8 cellular contexts compared by ENCODE assay signal in the genomic region with DNA sequence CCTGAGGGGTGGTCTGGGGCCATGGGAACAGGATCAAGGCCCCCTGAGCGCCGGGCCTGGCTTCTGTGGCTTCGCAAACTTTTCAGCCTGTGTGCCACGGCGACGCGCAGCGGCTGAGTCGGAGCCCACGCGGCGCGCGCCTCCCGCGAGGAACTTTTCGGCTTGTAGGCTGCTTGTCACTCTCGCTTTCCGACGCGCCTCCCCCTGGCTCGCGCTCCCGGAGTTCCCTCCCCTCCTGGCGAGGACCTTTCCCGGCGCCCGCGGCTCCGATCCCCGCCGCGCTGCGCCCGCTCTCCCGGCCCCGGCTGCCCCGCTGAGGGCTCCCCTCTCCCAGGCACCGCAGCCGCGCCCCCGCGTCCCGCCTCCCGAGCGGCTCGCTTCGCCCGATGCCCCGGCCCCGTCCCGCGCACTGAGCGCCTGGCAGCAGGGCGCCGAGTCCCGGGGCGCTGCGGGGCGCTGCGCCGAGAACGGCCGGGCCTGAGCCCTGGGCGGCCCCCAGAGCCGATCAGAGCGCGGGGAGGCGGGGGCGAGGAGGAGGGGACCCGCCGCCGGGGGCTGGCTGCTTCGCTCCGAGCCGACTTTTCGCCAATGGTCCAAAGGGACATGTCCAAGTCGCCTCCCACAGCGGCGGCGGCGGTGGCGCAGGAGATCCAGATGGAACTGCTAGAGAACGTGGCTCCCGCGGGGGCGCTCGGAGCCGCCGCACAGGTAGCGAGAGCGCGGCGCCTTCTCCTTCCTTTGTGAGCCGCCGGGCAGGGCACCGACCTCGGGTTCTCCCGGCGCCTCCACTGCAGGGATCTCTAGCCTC. TPM values are rescaled to one million over a fixed set of nuclear protein-coding genes. Genes with fewer than 3 reads are reported as not detected.
DNase-seq lines count a peak whose midpoint lies in the region; ATAC-seq and TF ChIP-seq lines count a peak whose summit lies in the region.
"Had no signal": no experiment of that assay in that cellular context is flagged by ENCODE, and none has a peak within 500 bp of the region (broad histone marks: within the 10 kb centered on the region; RNA-seq: fewer than 3 reads in every experiment).

A gene (plus strand): TSS at position 276 of the 808 bp plus-strand sequence.

- intact Hi-C loops in CD4-positive, alpha-beta T cell (cut with DNase I, micrococcal nuclease), result no loop called here

- H3K4me2 ChIP-seq in GM23338, result peak within 1 kb of the TSS; percentile 99
- peak within 1 kb of the TSS; percentile 67 for H3K4me2 ChIP-seq in neural cell (ENCODE audit: low read length)

- peaks cover 19% of the 10 kb centered on the region for H3K27me3 Mint-ChIP-seq in GM23338 (ENCODE audit: insufficient read depth, low read depth, poor library complexity)
- H3K27me3 Mint-ChIP-seq in CD4-positive, alpha-beta T cell, result peaks cover 49% of the 10 kb centered on the region

- no peaks in the 10 kb centered on the region; the same call in 1 of the 2 replicates for H4K20me1 ChIP-seq in GM23338 (replicated peaks; ENCODE audit: insufficient read depth)
- no peaks in the 10 kb centered on the region for H4K20me1 ChIP-seq in neural cell (ENCODE audit: insufficient read depth)

- H3K36me3 ChIP-seq in GM23338 (ENCODE audit: insufficient read depth) (no peaks in the 10 kb centered on the region; the same call in 1 of the 2 replicates), neural cell (ENCODE audit: insufficient read depth, low read length) (no peaks in the 10 kb centered on the region)

- H3K79me2 ChIP-seq in GM23338 (replicated peaks; ENCODE audit: insufficient read depth) (peaks cover 5% of the 10 kb centered on the region), neural cell (replicated peaks; ENCODE audit: insufficient read depth, low read length) (no peaks in the 10 kb centered on the region)

- POLR2A ChIA-PET in CD4-positive, alpha-beta T cell (lab: Charles Lee), result no interaction called here

- H3K27me3 ChIP-seq in GM23338 (ENCODE audit: insufficient read depth), result peaks cover 32% of the 10 kb centered on the region
- peaks cover 15% of the 10 kb centered on the region for H3K27me3 ChIP-seq in neural cell (ENCODE audit: insufficient read depth, low read depth, low read length)
- H3K27me3 ChIP-seq in CD4-positive, alpha-beta T cell (ENCODE audit: control insufficient read depth, insufficient read depth, low read length), result peaks cover 31% of the 10 kb centered on the region

- no peaks in the 10 kb centered on the region for H3K36me3 Mint-ChIP-seq in GM23338 (ENCODE audit: low read depth)
- no peaks in the 10 kb centered on the region for H3K36me3 Mint-ChIP-seq in CD4-positive, alpha-beta T cell (ENCODE audit: low read depth)

- peaks cover 45% of the 10 kb centered on the region for H3K4me1 Mint-ChIP-seq in GM23338
- no peaks in the 10 kb centered on the region for H3K4me1 Mint-ChIP-seq in CD4-positive, alpha-beta T cell (ENCODE audit: low read depth)

- H3K4me3 ChIP-seq in GM23338, result peak within 1 kb of the TSS; percentile 87
- peak within 1 kb of the TSS; percentile 42 to 52 for H3K4me3 ChIP-seq in foreskin fibroblast (ENCODE audit: low read depth in 1 of 2, low read length in 2 of 2)
- peak within 1 kb of the TSS; percentile 88 for H3K4me3 ChIP-seq in neural cell (ENCODE audit: low read length)

- H3K4me3 Mint-ChIP-seq in GM23338, result peak within 1 kb of the TSS; percentile 82
- no peak within 1 kb of the TSS for H3K4me3 Mint-ChIP-seq in CD4-positive, alpha-beta T cell

- no peak within 1 kb of the TSS for H3K27ac Mint-ChIP-seq in GM23338
- H3K27ac Mint-ChIP-seq in CD4-positive, alpha-beta T cell, result no peak within 1 kb of the TSS

- H2AFZ ChIP-seq in GM23338, result peak within 1 kb of the TSS; percentile 96
- peak within 1 kb of the TSS; percentile 86 for H2AFZ ChIP-seq in neural cell (ENCODE audit: low read depth, low read length)

- CTCF ChIA-PET in CD4-positive, alpha-beta T cell (lab: Charles Lee), result no interaction called here

- no peak for TF ChIP-seq CTCF in GM23338 (conservative IDR thresholded peaks at IDR 0.05; ENCODE audit: low read depth in 2 of 2)
- no peak for TF ChIP-seq CTCF in foreskin fibroblast (IDR thresholded peaks at IDR 0.05; ENCODE audit: low read depth, low read length)
- peak; percentile 42 for TF ChIP-seq CTCF in neural cell (IDR thresholded peaks at IDR 0.05; ENCODE audit: poor library complexity, severe bottlenecking)
- no peak for TF ChIP-seq CTCF in CD4-positive, alpha-beta T cell (IDR thresholded peaks at IDR 0.05)

- H3K9ac ChIP-seq in neural cell (ENCODE audit: low read length), result peak within 1 kb of the TSS; percentile 85

- no peaks in the 10 kb centered on the region for H3K9me2 ChIP-seq in GM23338 (ENCODE audit: insufficient read depth)
- no peaks in the 10 kb centered on the region for H3K9me2 ChIP-seq in neural cell (ENCODE audit: insufficient read depth, low read length)

- no peaks in the 10 kb centered on the region for H3K9me3 ChIP-seq in neural cell (ENCODE audit: low read length)
- H3K9me3 ChIP-seq in CD4-positive, alpha-beta T cell (ENCODE audit: control insufficient read depth, low read length), result no peaks in the 10 kb centered on the region

- ATAC-seq in GM23338 (peak; percentile 78), HG03025 (IDR thresholded peaks at IDR 0.05; ENCODE audit: low FRiP score, unreplicated experiment) (no peak), HG02610 (IDR thresholded peaks at IDR 0.05; ENCODE audit: unreplicated experiment) (no peak)
- no peak for ATAC-seq in CD4-positive, alpha-beta T cell (ENCODE audit: poor library complexity)

- TF ChIP-seq RAD21 in neural cell (conservative IDR thresholded peaks at IDR 0.05), result peak; percentile 39

- H3K9me3 Mint-ChIP-seq in GM23338, result no peaks in the 10 kb centered on the region; the same call in 2 of the 3 replicates
- no peaks in the 10 kb centered on the region for H3K9me3 Mint-ChIP-seq in CD4-positive, alpha-beta T cell

- H3K4me1 ChIP-seq in GM23338 (ENCODE audit: insufficient read depth), result peaks cover 32% of the 10 kb centered on the region

- H3F3A ChIP-seq in GM23338 (replicated peaks; ENCODE audit: low read depth) (no peaks in the 10 kb centered on the region; the same call in 1 of the 2 replicates), neural cell (ENCODE audit: insufficient read depth, low read length, poor library complexity, severe bottlenecking) (no peaks in the 10 kb centered on the region)

- H3K27ac ChIP-seq in GM23338 (ENCODE audit: low read depth) (no peak within 1 kb of the TSS), neural cell (ENCODE audit: low read length) (peak within 1 kb of the TSS; percentile 48)
- no peak within 1 kb of the TSS for H3K27ac ChIP-seq in CD4-positive, alpha-beta T cell (ENCODE audit: low read depth, low read length)

- peak; percentile 19 for TF ChIP-seq EP300 in neural cell (conservative IDR thresholded peaks at IDR 0.05; ENCODE audit: poor library complexity, severe bottlenecking)

- peak; percentile 77 for DNase-seq in GM23338 (ENCODE audit: low spot score)
- peak; percentile 2 for DNase-seq in SK-N-DZ (ENCODE audit: low spot score)
- DNase-seq in foreskin fibroblast, result peak; percentile 38 to 81
- DNase-seq in CD4-positive, alpha-beta T cell, result no peak

TF ChIP-seq in GM23338, 12 proteins besides CTCF, POLR2A, EP300 and RAD21:
- TF ChIP-seq EZH2phosphoT487 (IDR thresholded peaks at IDR 0.05; ENCODE audit: unreplicated experiment), result no peak
- peak; percentile 32 for TF ChIP-seq EZH2 (IDR thresholded peaks at IDR 0.05; ENCODE audit: low read depth, unreplicated experiment)
- TF ChIP-seq POLR2AphosphoS5 (IDR thresholded peaks at IDR 0.05; ENCODE audit: low read depth), result peak; percentile 24; the same call in 1 of the 2 replicates
- no peak for TF ChIP-seq CREB1 (CRISPR knock-in tag; IDR thresholded peaks at IDR 0.05; ENCODE audit: low read depth)

TF ChIP-seq in neural cell, 6 proteins besides CTCF, POLR2A, EP300 and RAD21:
- TF ChIP-seq, protein P1, sequence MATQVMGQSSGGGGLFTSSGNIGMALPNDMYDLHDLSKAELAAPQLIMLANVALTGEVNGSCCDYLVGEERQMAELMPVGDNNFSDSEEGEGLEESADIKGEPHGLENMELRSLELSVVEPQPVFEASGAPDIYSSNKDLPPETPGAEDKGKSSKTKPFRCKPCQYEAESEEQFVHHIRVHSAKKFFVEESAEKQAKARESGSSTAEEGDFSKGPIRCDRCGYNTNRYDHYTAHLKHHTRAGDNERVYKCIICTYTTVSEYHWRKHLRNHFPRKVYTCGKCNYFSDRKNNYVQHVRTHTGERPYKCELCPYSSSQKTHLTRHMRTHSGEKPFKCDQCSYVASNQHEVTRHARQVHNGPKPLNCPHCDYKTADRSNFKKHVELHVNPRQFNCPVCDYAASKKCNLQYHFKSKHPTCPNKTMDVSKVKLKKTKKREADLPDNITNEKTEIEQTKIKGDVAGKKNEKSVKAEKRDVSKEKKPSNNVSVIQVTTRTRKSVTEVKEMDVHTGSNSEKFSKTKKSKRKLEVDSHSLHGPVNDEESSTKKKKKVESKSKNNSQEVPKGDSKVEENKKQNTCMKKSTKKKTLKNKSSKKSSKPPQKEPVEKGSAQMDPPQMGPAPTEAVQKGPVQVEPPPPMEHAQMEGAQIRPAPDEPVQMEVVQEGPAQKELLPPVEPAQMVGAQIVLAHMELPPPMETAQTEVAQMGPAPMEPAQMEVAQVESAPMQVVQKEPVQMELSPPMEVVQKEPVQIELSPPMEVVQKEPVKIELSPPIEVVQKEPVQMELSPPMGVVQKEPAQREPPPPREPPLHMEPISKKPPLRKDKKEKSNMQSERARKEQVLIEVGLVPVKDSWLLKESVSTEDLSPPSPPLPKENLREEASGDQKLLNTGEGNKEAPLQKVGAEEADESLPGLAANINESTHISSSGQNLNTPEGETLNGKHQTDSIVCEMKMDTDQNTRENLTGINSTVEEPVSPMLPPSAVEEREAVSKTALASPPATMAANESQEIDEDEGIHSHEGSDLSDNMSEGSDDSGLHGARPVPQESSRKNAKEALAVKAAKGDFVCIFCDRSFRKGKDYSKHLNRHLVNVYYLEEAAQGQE (IDR thresholded peaks at IDR 0.05; ENCODE audit: borderline replicate concordance), result no peak
- TF ChIP-seq SMC3 (conservative IDR thresholded peaks at IDR 0.05; ENCODE audit: poor library complexity) (peak; percentile 37), MXI1 (conservative IDR thresholded peaks at IDR 0.05; ENCODE audit: poor library complexity, severe bottlenecking) (peak; percentile 46), TAF1 (IDR thresholded peaks at IDR 0.05; ENCODE audit: low read depth) (peak; percentile 60), POLR2AphosphoS5 (IDR thresholded peaks at IDR 0.05) (no peak), EZH2 (IDR thresholded peaks at IDR 0.05; ENCODE audit: borderline replicate concordance, insufficient read depth, low read length, poor library complexity, severe bottlenecking) (no peak)

RNA-seq across cellular contexts. Expression of the gene that starts here (rescaled TPM):
- 3.8 and 5.9 TPM in 2 replicates for total RNA-seq in GM23338 (2014; rRNA removed; shearing (Covaris generic))
- 3.7 and 5.0 TPM in 2 replicates for polyA plus RNA-seq in GM23338 (2016; fragmentation: Nextera tagmentation; extraction: Ambion mirVana)
- not detected in 2 replicates for polyA plus RNA-seq in SK-N-DZ (2014; cell fraction: cytosol; rRNA removed)
- polyA plus RNA-seq in SK-N-DZ (2014; cell fraction: nucleus; rRNA removed), result not detected in 2 replicates
- 14.3 and 16.4 TPM in 2 replicates for polyA plus RNA-seq in neural cell
- polyA minus RNA-seq in neural cell, result 24.6 and 34.6 TPM in 2 replicates
- under 1 TPM in 1 of 2 experiments, not detected in 1; 0.34 TPM for total RNA-seq in CD4-positive, alpha-beta T cell
- total RNA-seq: T-helper 1 cell treated with Interleukin-12 subunit alpha and Interleukin-12 subunit beta and Interleukin-4 antibody, amounts not matched to agents 30 ng/mL and 1 ng/mL, for 36 hours had no signal

Comparison
In these comparisons a context has a peak if more than half of its experiments do, and no peak if none do; other contexts are left out.
1. DNase-seq: peak in GM23338 (single experiment), SK-N-DZ (single experiment) and foreskin fibroblast (2 of 2); none in CD4-positive, alpha-beta T cell (0 of 10).
2. Peak in every context shown above with its lines, with median percentiles within 50 percentile points of each other: H3K4me3 ChIP-seq.